8 cellular contexts compared by ENCODE assay signal in the genomic region with DNA sequence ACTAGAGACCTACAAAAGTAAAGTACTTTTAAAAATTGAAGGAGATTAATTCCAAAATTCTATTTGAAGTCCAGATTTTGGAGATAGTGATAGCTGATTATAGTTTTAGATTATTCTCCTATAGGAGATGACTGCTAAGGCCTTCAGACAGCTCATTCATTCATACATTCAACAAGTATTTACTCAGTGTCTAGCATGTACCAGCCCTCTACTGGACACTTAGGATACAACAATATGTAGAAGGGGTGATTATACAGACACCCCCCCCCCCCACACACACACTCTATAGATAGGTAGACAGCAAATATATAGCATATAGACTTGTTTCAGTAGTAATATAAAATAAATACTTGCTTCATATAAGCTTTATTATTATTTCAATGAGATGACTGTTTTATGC.
DNase-seq lines count a peak whose midpoint lies in the region; ATAC-seq and TF ChIP-seq lines count a peak whose summit lies in the region.

No MANE protein-coding gene starts in this region.

- DNase-seq in COLO829 (ENCODE audit: low spot score), result peak; percentile 7
- DNase-seq in M059J (ENCODE audit: low read depth), result peak; percentile 37
- DNase-seq in fibroblast of mammary gland (ENCODE audit: low read depth), result peak; percentile 18
- no peak for DNase-seq in DMS153 (lab: John Stamatoyannopoulos, UW)
- DNase-seq in posterior cingulate gyrus, result no peak
- no peak for DNase-seq in NCI-H2081 treated with DMSO at 0.1 percent for 48 hours (lab: John Stamatoyannopoulos, UW)
- DNase-seq in 8988T, result no peak

- H3K4me3 ChIP-seq in fibroblast of mammary gland (ENCODE audit: control insufficient read depth, low read depth, low read length), result no peak overlapping the region

- ATAC-seq in GM18867 (IDR thresholded peaks at IDR 0.05; ENCODE audit: unreplicated experiment), result peak; percentile 90

- intact Hi-C loops in posterior cingulate gyrus (cut with DNase I), result no loop called here

- TF ChIP-seq CTCF in fibroblast of mammary gland (conservative IDR thresholded peaks at IDR 0.05; ENCODE audit: control insufficient read depth, insufficient read depth, low read depth, low read length), result peak; percentile 27

Comparison
In these comparisons a context has a peak if more than half of its experiments do, and no peak if none do; other contexts are left out.
1. DNase-seq: peak in COLO829 (single experiment), M059J (single experiment) and fibroblast of mammary gland (single experiment); none in DMS153 (single experiment), posterior cingulate gyrus (0 of 10), NCI-H2081 treated with DMSO at 0.1 percent for 48 hours (single experiment) and 8988T (single experiment).